ENCODE assay signal across 28 cellular contexts in the genomic region with DNA sequence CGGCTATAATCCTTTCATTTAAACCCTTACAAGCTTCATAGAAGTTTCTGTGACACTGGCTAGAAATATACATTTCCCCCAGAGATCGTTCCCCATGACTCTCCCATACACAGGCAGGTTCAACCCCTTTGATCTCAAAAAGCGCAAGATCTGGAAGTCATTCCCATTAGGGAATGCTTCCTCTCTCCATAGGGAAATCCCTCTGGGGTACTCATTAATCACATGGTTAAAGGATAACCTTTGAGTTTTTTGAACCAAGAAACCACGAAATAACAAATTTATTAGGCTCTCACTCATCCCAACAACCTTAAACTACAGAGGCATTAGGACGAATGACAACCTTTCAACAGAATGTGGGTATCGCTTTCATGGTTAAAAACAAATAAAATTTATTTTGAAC.
"Had no signal": no experiment of that assay in that cellular context is flagged by ENCODE, and none has a peak within 500 bp of the region (broad histone marks: within the 10 kb centered on the region; RNA-seq: fewer than 3 reads in every experiment).

No MANE protein-coding gene starts in this region.

- H3K9ac ChIP-seq: KMS-11 had no signal

- H3K4me3 ChIP-seq: ascending aorta, body of pancreas had no signal

- H3K9me3 ChIP-seq: ascending aorta, body of pancreas had no signal

- FAIRE-seq: bronchial epithelial cell, TTC549 had no signal

- H3K36me3 ChIP-seq: ascending aorta had no signal

- H3K27ac ChIP-seq: ascending aorta, body of pancreas, KMS-11 had no signal

- DNase-seq: activated CD4-positive, alpha-beta memory T cell treated with anti-CD3 and anti-CD28 coated beads for 36 hours; activated CD4-positive, alpha-beta T cell treated with anti-CD3 and anti-CD28 coated beads, Interleukin-2, amount 10 ng/mL, durations not matched to agents 7 days and 5 days; activated CD4-positive, CD25-positive, alpha-beta regulatory T cell; activated CD8-positive, alpha-beta memory T cell treated with anti-CD3 and anti-CD28 coated beads for 24 hours; activated effector memory CD4-positive, alpha-beta T cell treated with anti-CD3 and anti-CD28 coated beads, Interleukin-2, amount 50 U/mL, for 16 hours; activated naive CD4-positive, alpha-beta T cell treated with Interleukin-2 at 50 U/mL for 16 hours; activated naive CD8-positive, alpha-beta T cell treated with anti-CD3 and anti-CD28 coated beads, Interleukin-2, amount 50 U/mL, for 24 hours; activated T-cell treated with anti-CD3 and anti-CD28 coated beads, Interleukin-2, amount 50 U/mL, for 4 hours; amniotic stem cell; body of pancreas; central memory CD4-positive, alpha-beta T cell; NCI-H1092; NCI-H1436 treated with DMSO at 0.1 percent for 48 hours; NCI-H187 treated with DMSO at 0.1 percent for 48 hours; NCI-H2107; NCI-H2171 treated with DMSO at 0.1 percent for 48 hours; NCI-H226; NCI-H526; NCI-H82; PC-3; SHP77 treated with DMSO at 0.1 percent for 48 hours; T-cell; T-helper 2 cell; T1000 had no signal

- H3K27me3 ChIP-seq: ascending aorta, body of pancreas had no signal

- H3K4me2 ChIP-seq: KMS-11 had no signal
